Comparison of ENCODE assay signal across 31 cellular contexts in the genomic region with DNA sequence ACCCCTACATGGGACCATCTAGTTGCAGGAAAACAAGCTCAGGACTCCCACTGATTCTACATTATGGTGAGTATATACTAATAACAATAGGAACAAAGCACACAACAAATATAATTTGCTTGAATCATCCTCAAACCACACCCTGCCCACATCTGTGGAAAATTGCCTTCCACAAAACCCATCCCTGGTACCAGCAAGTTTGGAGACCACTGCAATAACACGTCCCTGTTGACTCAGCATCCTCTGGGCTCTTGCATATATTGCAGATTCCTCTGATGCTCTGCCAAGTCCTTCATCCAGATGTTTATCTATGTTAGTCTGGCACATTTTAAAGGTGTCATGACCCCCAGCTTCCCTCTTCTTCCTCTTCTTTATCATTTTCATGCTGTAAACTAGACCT.
"Had no signal": no experiment of that assay in that cellular context is flagged by ENCODE, and none has a peak within 500 bp of the region (broad histone marks: within the 10 kb centered on the region; RNA-seq: fewer than 3 reads in every experiment).

No MANE protein-coding gene starts in this region.

- H3K27me3 ChIP-seq: brain microvascular endothelial cell had no signal

- ATAC-seq: activated T-cell treated with anti-CD3 and anti-CD28 coated beads, Interleukin-2, amount 50 U/mL, for 72 hours; activated T-helper 17 cell treated with anti-CD3 and anti-CD28 coated beads, Interleukin-2, amount 50 U/mL, for 72 hours; Panc1; SK-N-SH treated with all-trans-retinoic acid at 6 μM for 48 hours had no signal

- H3K36me3 ChIP-seq: brain microvascular endothelial cell had no signal

- H3K27ac ChIP-seq: brain microvascular endothelial cell, VCaP had no signal

- DNase-seq: activated B cell treated with CpG ODN at 0.5 μM for 24 hours; activated CD4-positive, alpha-beta memory T cell treated with anti-CD3 and anti-CD28 coated beads for 36 hours; activated CD4-positive, alpha-beta T cell treated with anti-CD3 and anti-CD28 coated beads for 4 hours; activated CD4-positive, alpha-beta T cell treated with anti-CD3 and anti-CD28 coated beads, Interleukin-2, amount 50 U/mL, for 1 hour; activated CD4-positive, CD25-positive, alpha-beta regulatory T cell treated with anti-CD3 and anti-CD28 coated beads, Interleukin-2, amount 50 U/mL, for 72 hours; activated CD8-positive, alpha-beta memory T cell treated with anti-CD3 and anti-CD28 coated beads, Interleukin-2, amount 50 U/mL, for 4 hours; activated effector memory CD4-positive, alpha-beta T cell treated with anti-CD3 and anti-CD28 coated beads, Interleukin-2, amount 50 U/mL, for 16 hours; activated naive CD4-positive, alpha-beta T cell; activated naive CD4-positive, alpha-beta T cell treated with anti-CD3 and anti-CD28 coated beads, Interleukin-2, amount 50 U/mL, for 16 hours; activated naive CD8-positive, alpha-beta T cell treated with anti-CD3 and anti-CD28 coated beads for 36 hours; activated T-cell treated with anti-CD3 and anti-CD28 coated beads, Interleukin-2, amount 50 U/mL, for 72 hours; amniotic stem cell; aorta; brain microvascular endothelial cell; MM.1S; MV-4-11; NCI-H1092; NCI-H1436 treated with DMSO at 0.1 percent for 48 hours; NCI-H1694 treated with DMSO at 0.1 percent for 48 hours; NCI-H2029; NCI-H345; NCI-H524 treated with DMSO at 0.1 percent for 48 hours; RPMI8226; SHP77 treated with DMSO at 0.1 percent for 48 hours; T-helper 1 cell; T-helper 2 cell; T-helper 9 cell had no signal
